ENCODE assay signal across 34 cellular contexts in genomic region chr9:26775405-26775804, GRCh38.
"Had no signal": no experiment of that assay in that cellular context is flagged by ENCODE, and none has a peak within 500 bp of the region (broad histone marks: within the 10 kb centered on the region; RNA-seq: fewer than 3 reads in every experiment).

No MANE protein-coding gene starts in this region.

- ATAC-seq: activated CD8-positive, alpha-beta T cell treated with anti-CD3 and anti-CD28 coated beads for 36 hours; activated naive CD4-positive, alpha-beta T cell treated with anti-CD3 and anti-CD28 coated beads, Interleukin-2, amount 50 U/mL, for 72 hours; activated T-cell treated with anti-CD3 and anti-CD28 coated beads, Interleukin-2, amount 50 U/mL, for 4 hours; activated T-cell treated with anti-CD3 and anti-CD28 coated beads, Interleukin-2, amount 50 U/mL, for 72 hours; activated T-helper 17 cell treated with anti-CD3 and anti-CD28 coated beads, Interleukin-2, amount 50 U/mL, for 72 hours; body of pancreas had no signal

- H3K36me3 ChIP-seq: adrenal gland, brain microvascular endothelial cell, breast epithelium had no signal

- H3K4me3 ChIP-seq: adrenal gland, body of pancreas, breast epithelium had no signal

- H3K27me3 ChIP-seq: adrenal gland, body of pancreas, brain microvascular endothelial cell, breast epithelium had no signal

- FAIRE-seq: astrocyte, TTC549 had no signal

- DNase-seq: activated B cell treated with CpG ODN at 0.5 μM for 24 hours; activated CD4-positive, alpha-beta memory T cell treated with anti-CD3 and anti-CD28 coated beads for 36 hours; activated CD4-positive, alpha-beta T cell treated with anti-CD3 and anti-CD28 coated beads for 4 hours; activated CD4-positive, alpha-beta T cell treated with anti-CD3 and anti-CD28 coated beads, Interleukin-2, amount 10 ng/mL, durations not matched to agents 24 days and 14 days; activated CD4-positive, alpha-beta T cell treated with anti-CD3 and anti-CD28 coated beads, Interleukin-2, amount 50 U/mL, for 1 hour; activated CD4-positive, alpha-beta T cell treated with anti-CD3 and anti-CD28 coated beads, Interleukin-2, amount 50 U/mL, for 4 hours; activated CD4-positive, CD25-positive, alpha-beta regulatory T cell treated with anti-CD3 and anti-CD28 coated beads, Interleukin-2, amount 50 U/mL, for 72 hours; activated CD8-positive, alpha-beta memory T cell treated with anti-CD3 and anti-CD28 coated beads, Interleukin-2, amount 50 U/mL, for 4 hours; activated CD8-positive, alpha-beta T cell treated with anti-CD3 and anti-CD28 coated beads for 36 hours; activated effector memory CD4-positive, alpha-beta T cell treated with anti-CD3 and anti-CD28 coated beads, Interleukin-2, amount 50 U/mL, for 16 hours; activated gamma-delta T cell treated with Interleukin-2 at 50 U/mL for 16 hours; activated naive CD4-positive, alpha-beta T cell; activated naive CD4-positive, alpha-beta T cell treated with anti-CD3 and anti-CD28 coated beads for 36 hours; activated naive CD4-positive, alpha-beta T cell treated with anti-CD3 and anti-CD28 coated beads, Interleukin-2, amount 50 U/mL, for 16 hours; activated naive CD8-positive, alpha-beta T cell treated with anti-CD3 and anti-CD28 coated beads for 36 hours; activated T-cell treated with anti-CD3 and anti-CD28 coated beads for 4 hours; activated T-cell treated with anti-CD3 and anti-CD28 coated beads, Interleukin-2, amount 50 U/mL, for 1 hour; activated T-cell treated with anti-CD3 and anti-CD28 coated beads, Interleukin-2, amount 50 U/mL, for 4 hours; activated T-cell treated with anti-CD3 and anti-CD28 coated beads, Interleukin-2, amount 50 U/mL, for 72 hours; adrenal gland; amniotic stem cell; aorta; body of pancreas; brain microvascular endothelial cell; central memory CD4-positive, alpha-beta T cell; T-helper 1 cell; T-helper 2 cell; T-helper 9 cell had no signal

- H3K9me3 ChIP-seq: adrenal gland, body of pancreas, breast epithelium had no signal

- H3K27ac ChIP-seq: adrenal gland, body of pancreas, brain microvascular endothelial cell, breast epithelium, VCaP had no signal

- H3K4me1 ChIP-seq: adrenal gland, body of pancreas, breast epithelium had no signal
